ENCODE assay signal across 7 cellular contexts in the genomic region with DNA sequence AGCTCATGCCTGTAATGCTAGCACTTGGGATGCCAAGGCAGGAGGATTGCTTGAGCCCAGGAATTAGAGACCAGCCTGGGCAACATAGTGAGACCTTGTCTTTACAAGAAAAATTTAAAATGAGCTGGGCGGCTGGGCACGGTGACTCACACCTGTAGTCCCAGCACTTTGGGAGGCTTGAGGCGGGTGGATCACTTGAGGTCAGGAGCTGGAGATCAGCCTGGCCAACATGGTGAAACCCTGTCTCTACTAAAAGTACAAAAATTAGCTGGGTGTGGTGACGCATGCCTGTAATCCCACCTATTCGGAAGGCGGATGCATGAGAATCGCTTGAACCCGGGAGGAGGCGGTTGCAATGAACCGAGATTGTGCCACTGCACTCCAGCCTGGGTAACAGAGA. TPM values are rescaled to one million over a fixed set of nuclear protein-coding genes. Genes with fewer than 3 reads are reported as not detected.
DNase-seq lines count a peak whose midpoint lies in the region; ATAC-seq and TF ChIP-seq lines count a peak whose summit lies in the region.
"Not testable (repeated sequence)": the region's sequence is repeated elsewhere in the genome, so short reads cannot be mapped to it uniquely, and the experiment has no call there.

No MANE protein-coding gene starts in this region.

- H4K20me1 ChIP-seq in DOHH2 (ENCODE audit: control insufficient read depth, insufficient read depth, low read depth, low read length), result not testable (repeated sequence)

- H3K4me2 ChIP-seq in DOHH2 (ENCODE audit: low read length) (peak overlapping the region; percentile 84), skeletal muscle satellite cell (ENCODE audit: low read length) (peak overlapping the region; percentile 47)

- H3K36me3 Mint-ChIP-seq in T-helper 1 cell treated with Interleukin-12 subunit alpha and Interleukin-12 subunit beta and Interleukin-4 antibody, amounts not matched to agents 30 μg/mL and 1 μg/mL, for 36 hours (ENCODE audit: low read depth), result peaks cover 35% of the 10 kb centered on the region
- H3K36me3 Mint-ChIP-seq in activated T-cell treated with anti-CD3 and anti-CD28 coated beads, Interleukin-2, amount 50 U/mL, for 72 hours (ENCODE audit: insufficient read depth in 2 of 2), result peaks cover 5 to 27% of the 10 kb centered on the region in 2 donors
- peaks cover 14% of the 10 kb centered on the region for H3K36me3 Mint-ChIP-seq in brain

- peak overlapping the region; percentile 79 for H3K4me3 Mint-ChIP-seq in T-helper 1 cell treated with Interleukin-12 subunit alpha and Interleukin-12 subunit beta and Interleukin-4 antibody, amounts not matched to agents 30 μg/mL and 1 μg/mL, for 36 hours
- H3K4me3 Mint-ChIP-seq in activated T-cell treated with anti-CD3 and anti-CD28 coated beads, Interleukin-2, amount 50 U/mL, for 72 hours, result peak overlapping the region; percentile 75 to 81
- H3K4me3 Mint-ChIP-seq in brain, result peak overlapping the region; percentile 72 to 78 (median 76)

- H3K27ac ChIP-seq in DOHH2 (ENCODE audit: low read depth, low read length), result not testable (repeated sequence)
- peak overlapping the region; percentile 99 for H3K27ac ChIP-seq in lower lobe of right lung

- not testable (repeated sequence) for H3K9me3 Mint-ChIP-seq in T-helper 1 cell treated with Interleukin-12 subunit alpha and Interleukin-12 subunit beta and Interleukin-4 antibody, amounts not matched to agents 30 μg/mL and 1 μg/mL, for 36 hours; activated T-cell treated with anti-CD3 and anti-CD28 coated beads, Interleukin-2, amount 50 U/mL, for 72 hours; brain

- intact Hi-C loops in lower lobe of right lung (cut with DNase I), result not testable (repeated sequence)

- peaks cover 30% of the 10 kb centered on the region for H3K4me1 Mint-ChIP-seq in T-helper 1 cell treated with Interleukin-12 subunit alpha and Interleukin-12 subunit beta and Interleukin-4 antibody, amounts not matched to agents 30 μg/mL and 1 μg/mL, for 36 hours (ENCODE audit: low read depth)
- peaks cover 43% of the 10 kb centered on the region for H3K4me1 Mint-ChIP-seq in activated T-cell treated with anti-CD3 and anti-CD28 coated beads, Interleukin-2, amount 50 U/mL, for 72 hours (ENCODE audit: low read depth)
- peaks cover 38% of the 10 kb centered on the region for H3K4me1 Mint-ChIP-seq in brain

- H3K4me3 ChIP-seq in DOHH2 (ENCODE audit: low read length) (peak overlapping the region; percentile 79), lower lobe of right lung (peak overlapping the region; percentile 79), skeletal muscle satellite cell (ENCODE audit: low read length) (peak overlapping the region; percentile 98)

- H3K27me3 Mint-ChIP-seq in T-helper 1 cell treated with Interleukin-12 subunit alpha and Interleukin-12 subunit beta and Interleukin-4 antibody, amounts not matched to agents 30 μg/mL and 1 μg/mL, for 36 hours (ENCODE audit: low read depth); activated T-cell treated with anti-CD3 and anti-CD28 coated beads, Interleukin-2, amount 50 U/mL, for 72 hours (ENCODE audit: low read depth); brain: not testable (repeated sequence)

- not testable (repeated sequence) for H3K27me3 ChIP-seq in DOHH2 (ENCODE audit: control insufficient read depth, low read length); lower lobe of right lung (ENCODE audit: low read depth); skeletal muscle satellite cell (ENCODE audit: control insufficient read depth, insufficient read depth, low read length)

- H3F3A ChIP-seq in DOHH2 (ENCODE audit: control insufficient read depth, insufficient read depth), result peaks cover 14% of the 10 kb centered on the region

- peaks cover 69% of the 10 kb centered on the region for H3K36me3 ChIP-seq in DOHH2 (ENCODE audit: control insufficient read depth, low read length)
- not testable (repeated sequence) for H3K36me3 ChIP-seq in lower lobe of right lung; skeletal muscle satellite cell (ENCODE audit: insufficient read depth, low read length)

- not testable (repeated sequence) for TF ChIP-seq CTCF in DOHH2 (IDR thresholded peaks at IDR 0.05; ENCODE audit: low read depth, low read length, poor library complexity, severe bottlenecking); brain (conservative IDR thresholded peaks at IDR 0.05); lower lobe of right lung (IDR thresholded peaks at IDR 0.05)

- not testable (repeated sequence) for H3K9me2 ChIP-seq in DOHH2 (replicated peaks; ENCODE audit: control insufficient read depth, low read length)

- H3K9me3 ChIP-seq in DOHH2 (ENCODE audit: control insufficient read depth, insufficient read depth, low read length); lower lobe of right lung; skeletal muscle satellite cell (replicated peaks; ENCODE audit: low read length): not testable (repeated sequence)

- H3K4me1 ChIP-seq in DOHH2 (ENCODE audit: control insufficient read depth, low read length), result peaks cover 46% of the 10 kb centered on the region
- H3K4me1 ChIP-seq in lower lobe of right lung, result peaks cover 82% of the 10 kb centered on the region
- H3K4me1 ChIP-seq in skeletal muscle satellite cell (ENCODE audit: control insufficient read depth, insufficient read depth, low read length), result peaks cover 33% of the 10 kb centered on the region

- DNase-seq in MV-4-11 (lab: John Stamatoyannopoulos, UW) (peak; percentile 35), lower lobe of right lung (peak; percentile 49)
- DNase-seq in activated T-cell treated with anti-CD3 and anti-CD28 coated beads, Interleukin-2, amount 50 U/mL, for 72 hours, result not testable (repeated sequence)

- not testable (repeated sequence) for H3K9ac ChIP-seq in skeletal muscle satellite cell (ENCODE audit: low read depth, low read length)

- H3K79me2 ChIP-seq in DOHH2 (ENCODE audit: control insufficient read depth, low read length), result peaks cover 59% of the 10 kb centered on the region

- not testable (repeated sequence) for ATAC-seq in activated T-cell treated with anti-CD3 and anti-CD28 coated beads, Interleukin-2, amount 50 U/mL, for 72 hours (replicated peaks in 1 of 2); lower lobe of right lung

- not testable (repeated sequence) for H3K27ac Mint-ChIP-seq in T-helper 1 cell treated with Interleukin-12 subunit alpha and Interleukin-12 subunit beta and Interleukin-4 antibody, amounts not matched to agents 30 μg/mL and 1 μg/mL, for 36 hours
- peak overlapping the region; percentile 72 for H3K27ac Mint-ChIP-seq in activated T-cell treated with anti-CD3 and anti-CD28 coated beads, Interleukin-2, amount 50 U/mL, for 72 hours
- H3K27ac Mint-ChIP-seq in brain, result peak overlapping the region in 4 of 5 experiments; percentile 58 to 85 (median 78)

RNA-seq across cellular contexts. Expression of a gene that starts 2.5 kb away (rescaled TPM):
- 10 to 100 TPM; 55.8 to 56.0 TPM for total RNA-seq in activated T-cell treated with anti-CD3 and anti-CD28 coated beads, Interleukin-2, amount 50 U/mL, for 72 hours
- polyA plus RNA-seq in brain (ENCODE audit: insufficient read depth, low read depth, low replicate concordance), result 6.2 TPM
- 104 TPM for total RNA-seq in lower lobe of right lung
- 6.6 and 7.9 TPM in 2 replicates for total RNA-seq in skeletal muscle satellite cell (2012; rRNA removed)

RNA-seq across cellular contexts. Expression of a gene that starts 17.8 kb away (rescaled TPM):
- total RNA-seq in activated T-cell treated with anti-CD3 and anti-CD28 coated beads, Interleukin-2, amount 50 U/mL, for 72 hours, result 10 to 100 TPM; 31.9 to 41.3 TPM
- 109 TPM for polyA plus RNA-seq in brain (ENCODE audit: insufficient read depth, low read depth, low replicate concordance)
- 126 TPM for total RNA-seq in lower lobe of right lung
- total RNA-seq in skeletal muscle satellite cell (2012; rRNA removed), result 4.4 and 4.8 TPM in 2 replicates

RNA-seq across cellular contexts. Expression of a gene that starts 59.5 kb away (rescaled TPM):
- 10 to 100 TPM; 81.7 to 93.4 TPM for total RNA-seq in activated T-cell treated with anti-CD3 and anti-CD28 coated beads, Interleukin-2, amount 50 U/mL, for 72 hours
- polyA plus RNA-seq in brain (ENCODE audit: insufficient read depth, low read depth, low replicate concordance), result 36.6 TPM
- total RNA-seq in lower lobe of right lung, result 276 TPM
- 51.1 and 60.3 TPM in 2 replicates for total RNA-seq in skeletal muscle satellite cell (2012; rRNA removed)
